In the genomic region with DNA sequence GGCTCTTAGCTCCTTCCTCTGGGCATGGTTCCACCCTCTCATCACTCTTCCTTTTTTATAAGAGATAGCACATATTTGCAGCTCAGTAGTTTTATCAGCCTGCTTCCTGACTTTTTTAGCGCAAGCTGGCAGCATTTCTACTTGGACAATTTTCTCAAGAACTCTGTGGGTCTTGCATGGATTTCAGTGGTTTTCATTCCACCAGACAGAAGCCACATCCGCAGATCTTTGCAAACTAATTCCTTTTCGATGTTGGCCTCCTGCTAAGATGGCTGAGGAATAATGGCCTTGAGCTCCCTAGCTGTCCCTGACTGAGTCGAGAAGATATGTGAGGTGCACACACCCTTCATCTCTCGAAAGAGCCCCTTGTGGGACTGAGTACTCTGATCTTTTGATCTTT, we compare ENCODE assay signal across 18 cellular contexts.
"Had no signal": no experiment of that assay in that cellular context is flagged by ENCODE, and none has a peak within 500 bp of the region (broad histone marks: within the 10 kb centered on the region; RNA-seq: fewer than 3 reads in every experiment).

No MANE protein-coding gene starts in this region.

- H3K36me3 ChIP-seq: brain microvascular endothelial cell, suprapubic skin, WERI-Rb-1 had no signal

- DNase-seq: activated CD4-positive, alpha-beta memory T cell treated with anti-CD3 and anti-CD28 coated beads, Interleukin-2, amount 10 ng/mL, durations not matched to agents 7 days and 5 days; activated CD4-positive, alpha-beta T cell treated with anti-CD3 and anti-CD28 coated beads for 4 hours; activated effector memory CD4-positive, alpha-beta T cell treated with anti-CD3 and anti-CD28 coated beads, Interleukin-2, amount 50 U/mL, for 16 hours; activated T-cell treated with anti-CD3 and anti-CD28 coated beads, Interleukin-2, amount 50 U/mL, for 24 hours; amniotic stem cell; brain microvascular endothelial cell; effector CD8-positive, alpha-beta T cell; hippocampal formation; kidney glomerular epithelial cell; left ventricle myocardium superior; nucleus accumbens; retina; stimulated activated naive CD8-positive, alpha-beta T cell treated with anti-CD3 and anti-CD28 coated beads, Interleukin-15, Interleukin-2, amounts not matched to agents 100 U/mL and 50 U/mL, for 24 hours; T-helper 1 cell; T1000; trophoblast cell; WERI-Rb-1 had no signal

- H3K9me3 ChIP-seq: suprapubic skin had no signal

- H3K27ac ChIP-seq: brain microvascular endothelial cell, suprapubic skin, WERI-Rb-1 had no signal

- H3K4me3 ChIP-seq: suprapubic skin had no signal

- H3K27me3 ChIP-seq: brain microvascular endothelial cell, suprapubic skin had no signal
